Comparison of ENCODE assay signal across 37 cellular contexts in the genomic region with DNA sequence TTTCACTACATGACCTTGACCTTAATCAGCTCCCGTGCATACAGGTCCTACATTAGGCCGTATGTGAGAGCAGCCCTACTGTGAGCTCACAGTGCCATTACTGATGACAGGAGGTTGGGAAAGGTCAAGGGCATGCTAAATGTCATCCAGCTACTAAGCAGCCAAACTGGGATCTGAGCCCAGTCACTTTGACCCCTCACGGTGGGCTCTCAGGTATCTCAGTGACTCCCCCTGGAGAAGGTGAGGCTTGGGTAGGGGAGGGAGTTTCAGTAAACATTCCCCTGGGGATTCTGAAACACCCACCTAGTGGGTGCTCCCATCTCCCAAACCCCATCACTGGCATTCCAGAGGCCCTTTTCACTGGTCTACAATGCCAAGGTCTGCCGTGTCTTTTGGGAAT.
"Had no signal": no experiment of that assay in that cellular context is flagged by ENCODE, and none has a peak within 500 bp of the region (broad histone marks: within the 10 kb centered on the region; RNA-seq: fewer than 3 reads in every experiment).

No MANE protein-coding gene starts in this region.

- H3K9me3 ChIP-seq: adrenal gland, body of pancreas, breast epithelium had no signal

- H3K4me3 ChIP-seq: adrenal gland, body of pancreas, breast epithelium had no signal

- H3K36me3 Mint-ChIP-seq: activated CD4-positive, alpha-beta memory T cell treated with anti-CD3 and anti-CD28 coated beads for 36 hours; activated naive CD4-positive, alpha-beta T cell treated with anti-CD3 and anti-CD28 coated beads, Interleukin-2, amount 50 U/mL, for 72 hours; activated naive CD8-positive, alpha-beta T cell treated with anti-CD3 and anti-CD28 coated beads for 36 hours had no signal

- H3K27me3 ChIP-seq: adrenal gland, body of pancreas, brain microvascular endothelial cell, breast epithelium had no signal

- DNase-seq: activated B cell treated with CpG ODN at 0.5 μM for 24 hours; activated CD4-positive, alpha-beta memory T cell treated with anti-CD3 and anti-CD28 coated beads for 36 hours; activated CD4-positive, alpha-beta T cell treated with anti-CD3 and anti-CD28 coated beads for 4 hours; activated CD4-positive, alpha-beta T cell treated with anti-CD3 and anti-CD28 coated beads, Interleukin-2, amount 10 ng/mL, durations not matched to agents 24 days and 14 days; activated CD4-positive, alpha-beta T cell treated with anti-CD3 and anti-CD28 coated beads, Interleukin-2, amount 50 U/mL, for 1 hour; activated CD4-positive, alpha-beta T cell treated with anti-CD3 and anti-CD28 coated beads, Interleukin-2, amount 50 U/mL, for 4 hours; activated CD4-positive, CD25-positive, alpha-beta regulatory T cell treated with anti-CD3 and anti-CD28 coated beads, Interleukin-2, amount 50 U/mL, for 72 hours; activated CD8-positive, alpha-beta memory T cell treated with anti-CD3 and anti-CD28 coated beads, Interleukin-2, amount 50 U/mL, for 4 hours; activated CD8-positive, alpha-beta T cell treated with anti-CD3 and anti-CD28 coated beads for 36 hours; activated effector memory CD4-positive, alpha-beta T cell treated with anti-CD3 and anti-CD28 coated beads, Interleukin-2, amount 50 U/mL, for 16 hours; activated gamma-delta T cell treated with Interleukin-2 at 50 U/mL for 16 hours; activated naive CD4-positive, alpha-beta T cell; activated naive CD4-positive, alpha-beta T cell treated with anti-CD3 and anti-CD28 coated beads for 36 hours; activated naive CD4-positive, alpha-beta T cell treated with anti-CD3 and anti-CD28 coated beads, Interleukin-2, amount 50 U/mL, for 16 hours; activated naive CD8-positive, alpha-beta T cell treated with anti-CD3 and anti-CD28 coated beads for 36 hours; activated T-cell treated with anti-CD3 and anti-CD28 coated beads for 4 hours; activated T-cell treated with anti-CD3 and anti-CD28 coated beads, Interleukin-2, amount 50 U/mL, for 1 hour; activated T-cell treated with anti-CD3 and anti-CD28 coated beads, Interleukin-2, amount 50 U/mL, for 4 hours; activated T-cell treated with anti-CD3 and anti-CD28 coated beads, Interleukin-2, amount 50 U/mL, for 72 hours; adrenal gland; amniotic stem cell; aorta; body of pancreas; brain microvascular endothelial cell; central memory CD4-positive, alpha-beta T cell; T-helper 1 cell; T-helper 2 cell; T-helper 9 cell had no signal

- H3K27ac Mint-ChIP-seq: activated B cell treated with CpG ODN at 0.5 μM for 24 hours; activated CD4-positive, alpha-beta memory T cell treated with anti-CD3 and anti-CD28 coated beads for 36 hours; activated CD4-positive, alpha-beta T cell treated with anti-CD3 and anti-CD28 coated beads, Interleukin-2, amount 10 ng/mL, durations not matched to agents 24 days and 14 days; activated CD8-positive, alpha-beta T cell treated with anti-CD3 and anti-CD28 coated beads for 36 hours; activated naive CD4-positive, alpha-beta T cell treated with anti-CD3 and anti-CD28 coated beads for 36 hours; activated naive CD4-positive, alpha-beta T cell treated with anti-CD3 and anti-CD28 coated beads, Interleukin-2, amount 50 U/mL, for 72 hours; activated naive CD8-positive, alpha-beta T cell treated with anti-CD3 and anti-CD28 coated beads for 36 hours; activated T-cell treated with anti-CD3 and anti-CD28 coated beads, Interleukin-2, amount 50 U/mL, for 72 hours; activated T-helper 1 cell treated with anti-CD3 and anti-CD28 coated beads, Interleukin-12 subunit alpha, Interleukin-12 subunit beta, Interleukin-2, Interleukin-4 antibody, amounts not matched to agents 30 ng/mL and 10 ng/mL and 1 ng/mL, durations not matched to agents 14 hours and 24 hours and 36 hours; activated T-helper 17 cell treated with anti-CD3 and anti-CD28 coated beads, Interleukin-2, amount 50 U/mL, for 72 hours; T-helper 1 cell treated with Interleukin-12 subunit alpha and Interleukin-12 subunit beta and Interleukin-4 antibody, amounts not matched to agents 30 μg/mL and 1 μg/mL, for 36 hours; T-helper 2 cell treated with Interferon-gamma antibody and Interleukin-4, amounts not matched to agents 5 μg/mL and 100 μg/mL, for 36 hours had no signal

- H3K27me3 Mint-ChIP-seq: activated B cell treated with CpG ODN at 0.5 μM for 24 hours; activated CD4-positive, alpha-beta memory T cell treated with anti-CD3 and anti-CD28 coated beads for 36 hours; activated CD8-positive, alpha-beta T cell treated with anti-CD3 and anti-CD28 coated beads for 36 hours had no signal

- H3K27ac ChIP-seq: adrenal gland, body of pancreas, brain microvascular endothelial cell, breast epithelium, VCaP had no signal

- ATAC-seq: activated CD8-positive, alpha-beta T cell treated with anti-CD3 and anti-CD28 coated beads for 36 hours; activated naive CD4-positive, alpha-beta T cell treated with anti-CD3 and anti-CD28 coated beads, Interleukin-2, amount 50 U/mL, for 72 hours; activated T-cell treated with anti-CD3 and anti-CD28 coated beads, Interleukin-2, amount 50 U/mL, for 4 hours; activated T-cell treated with anti-CD3 and anti-CD28 coated beads, Interleukin-2, amount 50 U/mL, for 72 hours; activated T-helper 17 cell treated with anti-CD3 and anti-CD28 coated beads, Interleukin-2, amount 50 U/mL, for 72 hours; body of pancreas had no signal

- H3K4me3 Mint-ChIP-seq: activated B cell treated with CpG ODN at 0.5 μM for 24 hours; activated CD4-positive, alpha-beta memory T cell treated with anti-CD3 and anti-CD28 coated beads for 36 hours; activated CD4-positive, alpha-beta T cell treated with anti-CD3 and anti-CD28 coated beads, Interleukin-2, amount 10 ng/mL, durations not matched to agents 24 days and 14 days; activated CD8-positive, alpha-beta T cell treated with anti-CD3 and anti-CD28 coated beads for 36 hours; activated naive CD4-positive, alpha-beta T cell treated with anti-CD3 and anti-CD28 coated beads for 36 hours; activated naive CD8-positive, alpha-beta T cell treated with anti-CD3 and anti-CD28 coated beads for 36 hours; activated T-cell treated with anti-CD3 and anti-CD28 coated beads, Interleukin-2, amount 50 U/mL, for 4 hours; activated T-cell treated with anti-CD3 and anti-CD28 coated beads, Interleukin-2, amount 50 U/mL, for 72 hours; activated T-helper 1 cell treated with anti-CD3 and anti-CD28 coated beads, Interleukin-12 subunit alpha, Interleukin-12 subunit beta, Interleukin-2, Interleukin-4 antibody, amounts not matched to agents 30 ng/mL and 10 ng/mL and 1 ng/mL, durations not matched to agents 14 hours and 24 hours and 36 hours; activated T-helper 17 cell treated with anti-CD3 and anti-CD28 coated beads, Interleukin-2, amount 50 U/mL, for 72 hours; T-helper 1 cell treated with Interleukin-12 subunit alpha and Interleukin-12 subunit beta and Interleukin-4 antibody, amounts not matched to agents 30 μg/mL and 1 μg/mL, for 36 hours; T-helper 2 cell treated with Interferon-gamma antibody and Interleukin-4, amounts not matched to agents 5 μg/mL and 100 μg/mL, for 36 hours had no signal

- H3K36me3 ChIP-seq: adrenal gland, brain microvascular endothelial cell, breast epithelium had no signal

- H3K4me1 Mint-ChIP-seq: activated B cell treated with CpG ODN at 0.5 μM for 24 hours; activated CD4-positive, alpha-beta T cell treated with anti-CD3 and anti-CD28 coated beads, Interleukin-2, amount 10 ng/mL, durations not matched to agents 24 days and 14 days; activated naive CD8-positive, alpha-beta T cell treated with anti-CD3 and anti-CD28 coated beads for 36 hours; activated T-helper 17 cell treated with anti-CD3 and anti-CD28 coated beads, Interleukin-2, amount 50 U/mL, for 72 hours had no signal

- H3K4me1 ChIP-seq: adrenal gland, body of pancreas, breast epithelium had no signal

- H3K9me3 Mint-ChIP-seq: activated B cell treated with CpG ODN at 0.5 μM for 24 hours; activated CD4-positive, alpha-beta memory T cell treated with anti-CD3 and anti-CD28 coated beads for 36 hours; activated CD4-positive, alpha-beta T cell treated with anti-CD3 and anti-CD28 coated beads, Interleukin-2, amount 10 ng/mL, durations not matched to agents 24 days and 14 days; activated CD8-positive, alpha-beta T cell treated with anti-CD3 and anti-CD28 coated beads for 36 hours; activated naive CD4-positive, alpha-beta T cell treated with anti-CD3 and anti-CD28 coated beads for 36 hours; activated naive CD4-positive, alpha-beta T cell treated with anti-CD3 and anti-CD28 coated beads, Interleukin-2, amount 50 U/mL, for 72 hours; activated naive CD8-positive, alpha-beta T cell treated with anti-CD3 and anti-CD28 coated beads for 36 hours; activated T-cell treated with anti-CD3 and anti-CD28 coated beads, Interleukin-2, amount 50 U/mL, for 4 hours; activated T-cell treated with anti-CD3 and anti-CD28 coated beads, Interleukin-2, amount 50 U/mL, for 72 hours; activated T-helper 1 cell treated with anti-CD3 and anti-CD28 coated beads, Interleukin-12 subunit alpha, Interleukin-12 subunit beta, Interleukin-2, Interleukin-4 antibody, amounts not matched to agents 30 ng/mL and 10 ng/mL and 1 ng/mL, durations not matched to agents 14 hours and 24 hours and 36 hours; activated T-helper 17 cell treated with anti-CD3 and anti-CD28 coated beads, Interleukin-2, amount 50 U/mL, for 72 hours; T-helper 1 cell treated with Interleukin-12 subunit alpha and Interleukin-12 subunit beta and Interleukin-4 antibody, amounts not matched to agents 30 μg/mL and 1 μg/mL, for 36 hours; T-helper 2 cell treated with Interferon-gamma antibody and Interleukin-4, amounts not matched to agents 5 μg/mL and 100 μg/mL, for 36 hours had no signal

- FAIRE-seq: astrocyte, TTC549 had no signal
